In the genomic region with DNA sequence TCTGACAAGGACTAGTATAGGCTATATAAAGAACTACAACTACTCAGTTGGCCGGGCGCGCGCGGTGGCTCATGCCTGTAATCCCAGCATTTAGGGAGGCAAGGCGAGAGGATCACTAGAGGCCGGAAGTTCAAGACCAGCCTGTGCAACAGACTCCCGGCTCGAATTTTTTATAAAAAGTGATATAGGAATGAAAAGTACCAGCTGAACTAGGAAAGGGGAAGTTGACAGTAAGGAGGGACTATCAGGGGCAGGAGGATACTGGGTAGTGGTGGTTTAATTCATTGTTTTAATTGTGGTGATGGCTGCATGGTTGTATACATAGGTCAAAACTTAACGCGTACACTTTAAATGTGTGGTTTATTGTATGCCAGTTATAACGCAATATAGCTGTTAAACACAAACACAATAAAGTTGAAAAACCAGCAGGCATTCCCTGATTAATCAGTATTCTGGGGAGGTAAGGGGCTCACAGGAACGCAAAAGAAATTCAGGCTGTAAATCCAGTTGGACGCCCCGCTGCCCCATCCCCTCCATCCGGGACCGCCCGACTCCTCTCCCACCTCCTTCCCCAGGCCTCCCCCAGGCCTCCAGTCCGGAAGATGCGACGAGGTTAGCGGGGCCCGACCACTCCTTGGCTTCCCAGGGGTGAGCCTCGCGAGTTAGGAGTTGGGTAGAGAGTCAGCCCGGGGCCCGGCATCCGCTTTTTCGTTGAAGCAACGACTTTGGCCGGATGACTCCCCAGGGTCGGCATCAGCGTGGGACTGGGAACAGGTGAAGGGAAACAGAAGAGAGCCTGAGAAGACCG, we compare ENCODE assay signal across 1 cellular context.
TF ChIP-seq lines count a peak whose summit lies in the region.

No MANE protein-coding gene starts in this region.

TF ChIP-seq in HepG2, 621 proteins besides CTCF, POLR2A, EP300 and RAD21 (continued from another document and continues in another):
- TF ChIP-seq ATF7 (IDR thresholded peaks at IDR 0.05) (peak; percentile 52; the same call in 1 of the 2 replicates), ATF7 (CRISPR knock-in tag; IDR thresholded peaks at IDR 0.05) (no peak; the same call in 1 of the 2 replicates), ZNF780A (CRISPR knock-in tag; IDR thresholded peaks at IDR 0.05) (no peak), AKAP8 (CRISPR knock-in tag; IDR thresholded peaks at IDR 0.05) (no peak), ZFP62 (CRISPR knock-in tag; IDR thresholded peaks at IDR 0.05) (no peak), ZBTB10 (CRISPR knock-in tag; IDR thresholded peaks at IDR 0.05; ENCODE audit: borderline replicate concordance) (no peak), U2AF2 (IDR thresholded peaks at IDR 0.05; ENCODE audit: low read depth, low read length) (no peak), KLF15 (CRISPR knock-in tag; IDR thresholded peaks at IDR 0.05; ENCODE audit: borderline replicate concordance) (no peak), ZIK1 (CRISPR knock-in tag; IDR thresholded peaks at IDR 0.05; ENCODE audit: borderline replicate concordance, low read depth) (no peak), ZNF777 (CRISPR knock-in tag; IDR thresholded peaks at IDR 0.05) (no peak), GLI4 (CRISPR knock-in tag; IDR thresholded peaks at IDR 0.05; ENCODE audit: borderline replicate concordance) (peak; percentile 45; the same call in 1 of the 2 replicates), MAZ (IDR thresholded peaks at IDR 0.05; ENCODE audit: borderline replicate concordance, low read depth, low read length) (no peak), MAZ (CRISPR knock-in tag; IDR thresholded peaks at IDR 0.05; ENCODE audit: low read depth) (no peak), ZNF629 (CRISPR knock-in tag; conservative IDR thresholded peaks at IDR 0.05) (no peak), ATAD3A (CRISPR knock-in tag; IDR thresholded peaks at IDR 0.05) (no peak), DNMT3B (CRISPR knock-in tag; conservative IDR thresholded peaks at IDR 0.05) (0 out of 2 replicates have a peak, but pooled peaks have one; percentile 17), ZNF253 (CRISPR knock-in tag; IDR thresholded peaks at IDR 0.05; ENCODE audit: borderline replicate concordance) (peak; percentile 80; the same call in 1 of the 2 replicates), ZNF263 (CRISPR knock-in tag; IDR thresholded peaks at IDR 0.05) (no peak), MAX (IDR thresholded peaks at IDR 0.05) (no peak), ZNF333 (CRISPR knock-in tag; IDR thresholded peaks at IDR 0.05; ENCODE audit: borderline replicate concordance) (no peak), DR1 (CRISPR knock-in tag; IDR thresholded peaks at IDR 0.05) (no peak), FOXM1 (CRISPR knock-in tag; IDR thresholded peaks at IDR 0.05) (no peak), ZNF567 (CRISPR knock-in tag; IDR thresholded peaks at IDR 0.05; ENCODE audit: borderline replicate concordance) (no peak), ZNF414 (CRISPR knock-in tag; IDR thresholded peaks at IDR 0.05) (no peak), REPIN1 (CRISPR knock-in tag; IDR thresholded peaks at IDR 0.05; ENCODE audit: borderline replicate concordance, low read depth) (no peak), TMF1 (CRISPR knock-in tag; IDR thresholded peaks at IDR 0.05; ENCODE audit: low read depth) (no peak), CENPT (CRISPR knock-in tag; IDR thresholded peaks at IDR 0.05; ENCODE audit: low read depth) (no peak), ZBTB33 (CRISPR knock-in tag; IDR thresholded peaks at IDR 0.05) (peak; percentile 96), ISL2 (CRISPR knock-in tag; IDR thresholded peaks at IDR 0.05) (no peak), FIP1L1 (IDR thresholded peaks at IDR 0.05; ENCODE audit: borderline replicate concordance, insufficient read depth, low read depth, low read length) (no peak), ZNF891 (CRISPR knock-in tag; IDR thresholded peaks at IDR 0.05) (no peak), ZBTB7B (CRISPR knock-in tag; IDR thresholded peaks at IDR 0.05) (no peak), TOPORS (CRISPR knock-in tag; IDR thresholded peaks at IDR 0.05) (no peak), ZNF816 (CRISPR knock-in tag; IDR thresholded peaks at IDR 0.05; ENCODE audit: borderline replicate concordance) (0 out of 2 replicates have a peak, but pooled peaks have one; percentile 87), DBP (CRISPR knock-in tag; IDR thresholded peaks at IDR 0.05; ENCODE audit: not compliant biosample characterization) (no peak), NR1H2 (CRISPR knock-in tag; IDR thresholded peaks at IDR 0.05; ENCODE audit: borderline replicate concordance, low read depth) (no peak), ZFP41 (CRISPR knock-in tag; IDR thresholded peaks at IDR 0.05; ENCODE audit: borderline replicate concordance) (no peak), MEIS2 (CRISPR knock-in tag; IDR thresholded peaks at IDR 0.05) (no peak), ZNF572 (CRISPR knock-in tag; IDR thresholded peaks at IDR 0.05) (no peak), PRPF4 (IDR thresholded peaks at IDR 0.05; ENCODE audit: low read depth, low read length, poor library complexity, severe bottlenecking) (no peak), HES4 (CRISPR knock-in tag; IDR thresholded peaks at IDR 0.05; ENCODE audit: borderline replicate concordance) (no peak; the same call in 1 of the 2 replicates), MATR3 (CRISPR knock-in tag; IDR thresholded peaks at IDR 0.05) (no peak), ZNF670 (CRISPR knock-in tag; IDR thresholded peaks at IDR 0.05; ENCODE audit: borderline replicate concordance) (peak; percentile 68; the same call in 1 of the 2 replicates)
- TF ChIP-seq, protein P1, sequence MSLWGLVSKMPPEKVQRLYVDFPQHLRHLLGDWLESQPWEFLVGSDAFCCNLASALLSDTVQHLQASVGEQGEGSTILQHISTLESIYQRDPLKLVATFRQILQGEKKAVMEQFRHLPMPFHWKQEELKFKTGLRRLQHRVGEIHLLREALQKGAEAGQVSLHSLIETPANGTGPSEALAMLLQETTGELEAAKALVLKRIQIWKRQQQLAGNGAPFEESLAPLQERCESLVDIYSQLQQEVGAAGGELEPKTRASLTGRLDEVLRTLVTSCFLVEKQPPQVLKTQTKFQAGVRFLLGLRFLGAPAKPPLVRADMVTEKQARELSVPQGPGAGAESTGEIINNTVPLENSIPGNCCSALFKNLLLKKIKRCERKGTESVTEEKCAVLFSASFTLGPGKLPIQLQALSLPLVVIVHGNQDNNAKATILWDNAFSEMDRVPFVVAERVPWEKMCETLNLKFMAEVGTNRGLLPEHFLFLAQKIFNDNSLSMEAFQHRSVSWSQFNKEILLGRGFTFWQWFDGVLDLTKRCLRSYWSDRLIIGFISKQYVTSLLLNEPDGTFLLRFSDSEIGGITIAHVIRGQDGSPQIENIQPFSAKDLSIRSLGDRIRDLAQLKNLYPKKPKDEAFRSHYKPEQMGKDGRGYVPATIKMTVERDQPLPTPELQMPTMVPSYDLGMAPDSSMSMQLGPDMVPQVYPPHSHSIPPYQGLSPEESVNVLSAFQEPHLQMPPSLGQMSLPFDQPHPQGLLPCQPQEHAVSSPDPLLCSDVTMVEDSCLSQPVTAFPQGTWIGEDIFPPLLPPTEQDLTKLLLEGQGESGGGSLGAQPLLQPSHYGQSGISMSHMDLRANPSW (CRISPR knock-in tag; IDR thresholded peaks at IDR 0.05; ENCODE audit: borderline replicate concordance) = no peak
- TF ChIP-seq, protein P2, sequence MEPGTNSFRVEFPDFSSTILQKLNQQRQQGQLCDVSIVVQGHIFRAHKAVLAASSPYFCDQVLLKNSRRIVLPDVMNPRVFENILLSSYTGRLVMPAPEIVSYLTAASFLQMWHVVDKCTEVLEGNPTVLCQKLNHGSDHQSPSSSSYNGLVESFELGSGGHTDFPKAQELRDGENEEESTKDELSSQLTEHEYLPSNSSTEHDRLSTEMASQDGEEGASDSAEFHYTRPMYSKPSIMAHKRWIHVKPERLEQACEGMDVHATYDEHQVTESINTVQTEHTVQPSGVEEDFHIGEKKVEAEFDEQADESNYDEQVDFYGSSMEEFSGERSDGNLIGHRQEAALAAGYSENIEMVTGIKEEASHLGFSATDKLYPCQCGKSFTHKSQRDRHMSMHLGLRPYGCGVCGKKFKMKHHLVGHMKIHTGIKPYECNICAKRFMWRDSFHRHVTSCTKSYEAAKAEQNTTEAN (CRISPR knock-in tag; conservative IDR thresholded peaks at IDR 0.05) = no peak; the same call in 1 of the 2 replicates
- TF ChIP-seq, protein P3, sequence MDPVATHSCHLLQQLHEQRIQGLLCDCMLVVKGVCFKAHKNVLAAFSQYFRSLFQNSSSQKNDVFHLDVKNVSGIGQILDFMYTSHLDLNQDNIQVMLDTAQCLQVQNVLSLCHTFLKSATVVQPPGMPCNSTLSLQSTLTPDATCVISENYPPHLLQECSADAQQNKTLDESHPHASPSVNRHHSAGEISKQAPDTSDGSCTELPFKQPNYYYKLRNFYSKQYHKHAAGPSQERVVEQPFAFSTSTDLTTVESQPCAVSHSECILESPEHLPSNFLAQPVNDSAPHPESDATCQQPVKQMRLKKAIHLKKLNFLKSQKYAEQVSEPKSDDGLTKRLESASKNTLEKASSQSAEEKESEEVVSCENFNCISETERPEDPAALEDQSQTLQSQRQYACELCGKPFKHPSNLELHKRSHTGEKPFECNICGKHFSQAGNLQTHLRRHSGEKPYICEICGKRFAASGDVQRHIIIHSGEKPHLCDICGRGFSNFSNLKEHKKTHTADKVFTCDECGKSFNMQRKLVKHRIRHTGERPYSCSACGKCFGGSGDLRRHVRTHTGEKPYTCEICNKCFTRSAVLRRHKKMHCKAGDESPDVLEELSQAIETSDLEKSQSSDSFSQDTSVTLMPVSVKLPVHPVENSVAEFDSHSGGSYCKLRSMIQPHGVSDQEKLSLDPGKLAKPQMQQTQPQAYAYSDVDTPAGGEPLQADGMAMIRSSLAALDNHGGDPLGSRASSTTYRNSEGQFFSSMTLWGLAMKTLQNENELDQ (CRISPR knock-in tag; IDR thresholded peaks at IDR 0.05; ENCODE audit: borderline replicate concordance) = no peak
